In genomic region chr12:15276088-15276698, GRCh38 we compare ENCODE assay signal across 8 cellular contexts. TPM values are rescaled to one million over a fixed set of nuclear protein-coding genes. Genes with fewer than 3 reads are reported as not detected.
A peak's percentile ranks its signal among the peaks of the same experiment; 100 is the strongest.
DNase-seq lines count a peak whose midpoint lies in the region; ATAC-seq and FAIRE-seq lines count a peak whose summit lies in the region.

No MANE protein-coding gene starts in this region.

- no peak overlapping the region for H3K4me3 Mint-ChIP-seq in activated T-helper 1 cell treated with anti-CD3 and anti-CD28 coated beads, Interleukin-12 subunit alpha, Interleukin-12 subunit beta, Interleukin-2, Interleukin-4 antibody, amounts not matched to agents 30 ng/mL and 10 ng/mL and 1 ng/mL, durations not matched to agents 14 hours and 24 hours and 36 hours

- H3K27ac Mint-ChIP-seq in activated T-helper 1 cell treated with anti-CD3 and anti-CD28 coated beads, Interleukin-12 subunit alpha, Interleukin-12 subunit beta, Interleukin-2, Interleukin-4 antibody, amounts not matched to agents 30 ng/mL and 10 ng/mL and 1 ng/mL, durations not matched to agents 14 hours and 24 hours and 36 hours = no peak overlapping the region

- FAIRE-seq in GM18507 (lab: Jason Lieb, UNC) (peak; percentile 72), endometrium (lab: Jason Lieb, UNC) (peak; percentile 72)

- ATAC-seq in GM21515 (IDR thresholded peaks at IDR 0.05; ENCODE audit: unreplicated experiment) = no peak

- H3K27me3 Mint-ChIP-seq in activated T-helper 1 cell treated with anti-CD3 and anti-CD28 coated beads, Interleukin-12 subunit alpha, Interleukin-12 subunit beta, Interleukin-2, Interleukin-4 antibody, amounts not matched to agents 30 ng/mL and 10 ng/mL and 1 ng/mL, durations not matched to agents 14 hours and 24 hours and 36 hours (ENCODE audit: insufficient read depth) = peaks cover 2% of the 10 kb centered on the region

- no peaks in the 10 kb centered on the region for H3K4me1 Mint-ChIP-seq in activated T-helper 1 cell treated with anti-CD3 and anti-CD28 coated beads, Interleukin-12 subunit alpha, Interleukin-12 subunit beta, Interleukin-2, Interleukin-4 antibody, amounts not matched to agents 30 ng/mL and 10 ng/mL and 1 ng/mL, durations not matched to agents 14 hours and 24 hours and 36 hours (ENCODE audit: low read depth)

- no peaks in the 10 kb centered on the region for H3K9me3 Mint-ChIP-seq in activated T-helper 1 cell treated with anti-CD3 and anti-CD28 coated beads, Interleukin-12 subunit alpha, Interleukin-12 subunit beta, Interleukin-2, Interleukin-4 antibody, amounts not matched to agents 30 ng/mL and 10 ng/mL and 1 ng/mL, durations not matched to agents 14 hours and 24 hours and 36 hours

- H3K36me3 Mint-ChIP-seq in activated T-helper 1 cell treated with anti-CD3 and anti-CD28 coated beads, Interleukin-12 subunit alpha, Interleukin-12 subunit beta, Interleukin-2, Interleukin-4 antibody, amounts not matched to agents 30 ng/mL and 10 ng/mL and 1 ng/mL, durations not matched to agents 14 hours and 24 hours and 36 hours (ENCODE audit: low read depth) = no peaks in the 10 kb centered on the region

- intact Hi-C loops in activated T-helper 1 cell treated with anti-CD3 and anti-CD28 coated beads, Interleukin-12 subunit alpha, Interleukin-12 subunit beta, Interleukin-2, Interleukin-4 antibody, amounts not matched to agents 30 ng/mL and 10 ng/mL and 1 ng/mL, durations not matched to agents 14 hours and 24 hours and 36 hours (cut with micrococcal nuclease) = loop anchor here (1.0 to 2.0 kb wide), 3 partner anchors 246 to 581 kb away; no protein-coding TSS in a partner anchor

- DNase-seq in AML-193 (lab: John Stamatoyannopoulos, UW) (peak; percentile 6 to 10), GM18507 (ENCODE audit: extremely low spot score, insufficient read length, low read depth) (no peak), NCI-H774 (lab: John Stamatoyannopoulos, UW) (peak; percentile 36), mucosa of gallbladder (ENCODE audit: low spot score) (peak; percentile 21)
- DNase-seq in activated T-helper 1 cell treated with anti-CD3 and anti-CD28 coated beads, Interleukin-12 subunit alpha, Interleukin-12 subunit beta, Interleukin-2, Interleukin-4 antibody, amounts not matched to agents 30 ng/mL and 10 ng/mL and 1 ng/mL, durations not matched to agents 14 hours and 24 hours and 36 hours (ENCODE audit: low spot score) = no peak
- no peak for DNase-seq in stimulated activated CD4-positive, alpha-beta T cell treated with anti-CD3 and anti-CD28 coated beads, Interleukin-1b, Interleukin-23, amount 100 ng/mL, for 48 hours

RNA-seq across cellular contexts. Expression of gene PTPRO, which starts 46.1 kb away (rescaled TPM):
- total RNA-seq in mucosa of gallbladder = 1.9 TPM
- 0.22 and 0.26 TPM in 2 replicates for total RNA-seq in activated T-helper 1 cell treated with anti-CD3 and anti-CD28 coated beads, Interleukin-12 subunit alpha, Interleukin-12 subunit beta, Interleukin-2, Interleukin-4 antibody, amounts not matched to agents 30 ng/mL and 10 ng/mL and 1 ng/mL, durations not matched to agents 14 hours and 24 hours and 36 hours

RNA-seq across cellular contexts. Expression of gene RERG, which starts 55.0 kb away (rescaled TPM):
- 5.9 TPM for total RNA-seq in mucosa of gallbladder
- total RNA-seq in activated T-helper 1 cell treated with anti-CD3 and anti-CD28 coated beads, Interleukin-12 subunit alpha, Interleukin-12 subunit beta, Interleukin-2, Interleukin-4 antibody, amounts not matched to agents 30 ng/mL and 10 ng/mL and 1 ng/mL, durations not matched to agents 14 hours and 24 hours and 36 hours = not detected in 2 replicates

Comparison
In these comparisons a context has a peak if more than half of its experiments do, and no peak if none do; other contexts are left out.
1. DNase-seq: peak in AML-193 (2 of 2), NCI-H774 (single experiment) and mucosa of gallbladder (single experiment); none in GM18507 (single experiment), activated T-helper 1 cell treated with anti-CD3 and anti-CD28 coated beads, Interleukin-12 subunit alpha, Interleukin-12 subunit beta, Interleukin-2, Interleukin-4 antibody, amounts not matched to agents 30 ng/mL and 10 ng/mL and 1 ng/mL, durations not matched to agents 14 hours and 24 hours and 36 hours (single experiment) and stimulated activated CD4-positive, alpha-beta T cell treated with anti-CD3 and anti-CD28 coated beads, Interleukin-1b, Interleukin-23, amount 100 ng/mL, for 48 hours (single experiment).